ENCODE assay signal across 12 cellular contexts in genomic region chr10:15313844-15314243, GRCh38. TPM values are rescaled to one million over a fixed set of nuclear protein-coding genes. Genes with fewer than 3 reads are reported as not detected.
DNase-seq lines count a peak whose midpoint lies in the region; ATAC-seq, FAIRE-seq and TF ChIP-seq lines count a peak whose summit lies in the region.
"Had no signal": no experiment of that assay in that cellular context is flagged by ENCODE, and none has a peak within 500 bp of the region (broad histone marks: within the 10 kb centered on the region; RNA-seq: fewer than 3 reads in every experiment).

No MANE protein-coding gene starts in this region.

- TF ChIP-seq CTCF in foreskin fibroblast (IDR thresholded peaks at IDR 0.05; ENCODE audit: low read depth, low read length): no peak

- FAIRE-seq in GM12891 (lab: Jason Lieb, UNC): peak; percentile 66
- no peak for FAIRE-seq in H54 (lab: Jason Lieb, UNC)

- TF ChIP-seq POLR2A in GM12891 (IDR thresholded peaks at IDR 0.05; ENCODE audit: low read depth, low read length): no peak
- no peak for TF ChIP-seq POLR2A in H54 (IDR thresholded peaks at IDR 0.05; ENCODE audit: low read depth, low read length)

- no peak for DNase-seq in GM12891 (ENCODE audit: insufficient read length, low spot score)
- DNase-seq in cerebellar cortex (ENCODE audit: low spot score): peak; percentile 85
- DNase-seq in inferior parietal cortex (ENCODE audit: extremely low spot score): peak; percentile 82
- DNase-seq in pons (ENCODE audit: low spot score): peak; percentile 97
- no peak for DNase-seq in H54 (ENCODE audit: insufficient read length, low spot score)
- no peak for DNase-seq in foreskin fibroblast
- DNase-seq in activated CD4-positive, alpha-beta T cell treated with anti-CD3 and anti-CD28 coated beads, Interleukin-2, amount 50 U/mL, for 48 hours: no peak
- DNase-seq: activated CD8-positive, alpha-beta T cell treated with anti-CD3 and anti-CD28 coated beads, Interleukin-2, amount 10 ng/mL, durations not matched to agents 7 days and 5 days; CD4-positive, CD25-positive, alpha-beta regulatory T cell; NCI-H1694 treated with DMSO at 0.1 percent for 48 hours; stimulated activated naive CD8-positive, alpha-beta T cell treated with anti-CD3 and anti-CD28 coated beads, Interleukin-15, amount 100 ng/mL, for 72 hours had no signal

- H3K4me3 ChIP-seq in foreskin fibroblast (ENCODE audit: low read depth in 1 of 2, low read length in 2 of 2): no peak overlapping the region

- ATAC-seq in HG03442 (IDR thresholded peaks at IDR 0.05; ENCODE audit: unreplicated experiment): no peak
- ATAC-seq: activated CD8-positive, alpha-beta T cell treated with anti-CD3 and anti-CD28 coated beads, Interleukin-2, amount 10 ng/mL, durations not matched to agents 7 days and 5 days; stimulated activated naive CD8-positive, alpha-beta T cell treated with anti-CD3 and anti-CD28 coated beads, Interleukin-15, amount 100 ng/mL, for 72 hours had no signal

TF ChIP-seq in GM12891, 5 proteins besides CTCF, POLR2A, EP300 and RAD21:
- TF ChIP-seq POU2F2 (IDR thresholded peaks at IDR 0.05; ENCODE audit: low read depth, low read length) (no peak), TAF1 (IDR thresholded peaks at IDR 0.05; ENCODE audit: low read depth, low read length) (no peak), PAX5 (IDR thresholded peaks at IDR 0.05; ENCODE audit: insufficient read depth, low read length, severe bottlenecking) (no peak), POLR2AphosphoS5 (IDR thresholded peaks at IDR 0.05; ENCODE audit: low read depth, low read length) (no peak), SPI1 (IDR thresholded peaks at IDR 0.05; ENCODE audit: low read depth, low read length) (no peak)

RNA-seq across cellular contexts. Expression of gene FAM171A1, which starts 57.2 kb away (rescaled TPM):
- polyA plus RNA-seq in GM12891 (2012; ENCODE audit: low read depth, missing spikeins): 5.3 TPM

Comparison
In these comparisons a context has a peak if more than half of its experiments do, and no peak if none do; other contexts are left out.
1. DNase-seq: peak in cerebellar cortex (single experiment), inferior parietal cortex (single experiment) and pons (single experiment); none in GM12891 (single experiment), H54 (single experiment), foreskin fibroblast (0 of 2) and activated CD4-positive, alpha-beta T cell treated with anti-CD3 and anti-CD28 coated beads, Interleukin-2, amount 50 U/mL, for 48 hours (0 of 2).